1 cellular context compared by ENCODE assay signal in the genomic region with DNA sequence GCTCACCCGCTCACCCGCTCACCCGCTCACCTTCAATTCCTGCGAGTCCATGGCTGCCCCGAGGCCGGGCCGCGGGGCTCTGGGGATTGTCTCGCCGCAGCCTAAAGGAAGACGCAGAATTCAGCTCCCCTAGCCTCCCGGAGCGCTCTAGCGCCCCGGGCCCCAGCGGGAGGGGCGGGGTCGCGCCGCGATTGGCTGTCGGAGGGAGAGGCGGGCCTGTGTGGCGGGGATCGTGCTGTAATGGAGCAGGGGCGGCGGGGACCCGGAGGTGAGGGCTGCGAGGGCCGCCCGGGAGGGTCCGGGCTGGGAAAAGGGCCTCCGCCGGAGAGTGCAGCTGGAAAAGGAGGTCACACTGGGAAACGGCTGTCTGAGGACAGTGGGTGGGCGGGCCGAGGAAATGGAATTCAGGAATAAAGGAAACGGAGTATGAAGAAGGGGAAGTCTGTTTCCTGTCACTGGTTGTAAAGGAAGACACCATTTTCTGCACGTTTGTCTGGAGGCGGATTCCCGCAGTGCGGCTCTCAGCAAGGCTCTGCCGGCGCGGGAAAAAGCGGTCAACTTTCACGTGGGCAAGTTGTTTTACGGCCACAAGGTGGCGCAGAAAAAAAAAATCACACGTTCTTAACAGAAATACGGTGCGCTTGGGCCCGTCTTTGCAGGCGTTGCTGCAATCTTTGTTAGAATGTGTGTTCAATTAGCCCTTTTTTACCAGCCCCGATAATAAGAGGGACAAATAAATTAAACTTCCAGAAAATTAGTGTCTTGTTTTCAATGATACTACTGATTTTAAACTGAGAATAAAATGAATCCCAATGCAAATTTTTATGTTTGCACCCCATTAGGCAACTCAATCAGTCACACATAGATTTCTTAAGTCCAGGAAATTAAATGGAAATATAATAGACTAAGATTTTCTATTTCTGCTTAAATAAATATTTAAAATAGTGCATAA.
TF ChIP-seq lines count a peak whose summit lies in the region.

A gene (minus strand): TSS at position 122 of the 952 bp plus-strand sequence. CDS start 71 bp downstream, at position 51.

TF ChIP-seq in WTC11, 78 proteins besides CTCF, POLR2A, EP300 and RAD21 (continued from another document and continues in another):
- TF ChIP-seq, protein P1, sequence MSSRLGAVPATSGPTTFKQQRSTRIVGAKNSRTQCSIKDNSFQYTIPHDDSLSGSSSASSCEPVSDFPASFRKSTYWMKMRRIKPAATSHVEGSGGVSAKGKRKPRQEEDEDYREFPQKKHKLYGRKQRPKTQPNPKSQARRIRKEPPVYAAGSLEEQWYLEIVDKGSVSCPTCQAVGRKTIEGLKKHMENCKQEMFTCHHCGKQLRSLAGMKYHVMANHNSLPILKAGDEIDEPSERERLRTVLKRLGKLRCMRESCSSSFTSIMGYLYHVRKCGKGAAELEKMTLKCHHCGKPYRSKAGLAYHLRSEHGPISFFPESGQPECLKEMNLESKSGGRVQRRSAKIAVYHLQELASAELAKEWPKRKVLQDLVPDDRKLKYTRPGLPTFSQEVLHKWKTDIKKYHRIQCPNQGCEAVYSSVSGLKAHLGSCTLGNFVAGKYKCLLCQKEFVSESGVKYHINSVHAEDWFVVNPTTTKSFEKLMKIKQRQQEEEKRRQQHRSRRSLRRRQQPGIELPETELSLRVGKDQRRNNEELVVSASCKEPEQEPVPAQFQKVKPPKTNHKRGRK (CRISPR knock-in tag; IDR thresholded peaks at IDR 0.05; ENCODE audit: borderline replicate concordance) = no peak
- TF ChIP-seq, protein P2, sequence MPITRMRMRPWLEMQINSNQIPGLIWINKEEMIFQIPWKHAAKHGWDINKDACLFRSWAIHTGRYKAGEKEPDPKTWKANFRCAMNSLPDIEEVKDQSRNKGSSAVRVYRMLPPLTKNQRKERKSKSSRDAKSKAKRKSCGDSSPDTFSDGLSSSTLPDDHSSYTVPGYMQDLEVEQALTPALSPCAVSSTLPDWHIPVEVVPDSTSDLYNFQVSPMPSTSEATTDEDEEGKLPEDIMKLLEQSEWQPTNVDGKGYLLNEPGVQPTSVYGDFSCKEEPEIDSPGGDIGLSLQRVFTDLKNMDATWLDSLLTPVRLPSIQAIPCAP (CRISPR knock-in tag; IDR thresholded peaks at IDR 0.05) = no peak
- TF ChIP-seq TCF7 (CRISPR knock-in tag; IDR thresholded peaks at IDR 0.05; ENCODE audit: low read depth) = no peak
- peak; percentile 81 for TF ChIP-seq ETV6 (CRISPR knock-in tag; IDR thresholded peaks at IDR 0.05)
- TF ChIP-seq NR1H2 (CRISPR knock-in tag; IDR thresholded peaks at IDR 0.05) = no peak
- peak; percentile 66 for TF ChIP-seq FOXK1 (CRISPR knock-in tag; IDR thresholded peaks at IDR 0.05)
- TF ChIP-seq, protein P3, sequence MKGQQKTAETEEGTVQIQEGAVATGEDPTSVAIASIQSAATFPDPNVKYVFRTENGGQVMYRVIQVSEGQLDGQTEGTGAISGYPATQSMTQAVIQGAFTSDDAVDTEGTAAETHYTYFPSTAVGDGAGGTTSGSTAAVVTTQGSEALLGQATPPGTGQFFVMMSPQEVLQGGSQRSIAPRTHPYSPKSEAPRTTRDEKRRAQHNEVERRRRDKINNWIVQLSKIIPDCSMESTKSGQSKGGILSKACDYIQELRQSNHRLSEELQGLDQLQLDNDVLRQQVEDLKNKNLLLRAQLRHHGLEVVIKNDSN (CRISPR knock-in tag; IDR thresholded peaks at IDR 0.05) = no peak
- TF ChIP-seq, protein P4, sequence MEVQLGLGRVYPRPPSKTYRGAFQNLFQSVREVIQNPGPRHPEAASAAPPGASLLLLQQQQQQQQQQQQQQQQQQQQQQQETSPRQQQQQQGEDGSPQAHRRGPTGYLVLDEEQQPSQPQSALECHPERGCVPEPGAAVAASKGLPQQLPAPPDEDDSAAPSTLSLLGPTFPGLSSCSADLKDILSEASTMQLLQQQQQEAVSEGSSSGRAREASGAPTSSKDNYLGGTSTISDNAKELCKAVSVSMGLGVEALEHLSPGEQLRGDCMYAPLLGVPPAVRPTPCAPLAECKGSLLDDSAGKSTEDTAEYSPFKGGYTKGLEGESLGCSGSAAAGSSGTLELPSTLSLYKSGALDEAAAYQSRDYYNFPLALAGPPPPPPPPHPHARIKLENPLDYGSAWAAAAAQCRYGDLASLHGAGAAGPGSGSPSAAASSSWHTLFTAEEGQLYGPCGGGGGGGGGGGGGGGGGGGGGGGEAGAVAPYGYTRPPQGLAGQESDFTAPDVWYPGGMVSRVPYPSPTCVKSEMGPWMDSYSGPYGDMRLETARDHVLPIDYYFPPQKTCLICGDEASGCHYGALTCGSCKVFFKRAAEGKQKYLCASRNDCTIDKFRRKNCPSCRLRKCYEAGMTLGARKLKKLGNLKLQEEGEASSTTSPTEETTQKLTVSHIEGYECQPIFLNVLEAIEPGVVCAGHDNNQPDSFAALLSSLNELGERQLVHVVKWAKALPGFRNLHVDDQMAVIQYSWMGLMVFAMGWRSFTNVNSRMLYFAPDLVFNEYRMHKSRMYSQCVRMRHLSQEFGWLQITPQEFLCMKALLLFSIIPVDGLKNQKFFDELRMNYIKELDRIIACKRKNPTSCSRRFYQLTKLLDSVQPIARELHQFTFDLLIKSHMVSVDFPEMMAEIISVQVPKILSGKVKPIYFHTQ (CRISPR knock-in tag; IDR thresholded peaks at IDR 0.05) = no peak
- no peak for TF ChIP-seq ZNF671 (CRISPR knock-in tag; IDR thresholded peaks at IDR 0.05)
- TF ChIP-seq, protein P5, sequence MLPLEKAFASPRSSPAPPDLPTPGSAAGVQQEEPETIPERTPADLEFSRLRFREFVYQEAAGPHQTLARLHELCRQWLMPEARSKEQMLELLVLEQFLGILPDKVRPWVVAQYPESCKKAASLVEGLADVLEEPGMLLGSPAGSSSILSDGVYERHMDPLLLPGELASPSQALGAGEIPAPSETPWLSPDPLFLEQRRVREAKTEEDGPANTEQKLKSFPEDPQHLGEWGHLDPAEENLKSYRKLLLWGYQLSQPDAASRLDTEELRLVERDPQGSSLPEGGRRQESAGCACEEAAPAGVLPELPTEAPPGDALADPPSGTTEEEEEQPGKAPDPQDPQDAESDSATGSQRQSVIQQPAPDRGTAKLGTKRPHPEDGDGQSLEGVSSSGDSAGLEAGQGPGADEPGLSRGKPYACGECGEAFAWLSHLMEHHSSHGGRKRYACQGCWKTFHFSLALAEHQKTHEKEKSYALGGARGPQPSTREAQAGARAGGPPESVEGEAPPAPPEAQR (CRISPR knock-in tag; IDR thresholded peaks at IDR 0.05) = no peak
- TF ChIP-seq, protein P6, sequence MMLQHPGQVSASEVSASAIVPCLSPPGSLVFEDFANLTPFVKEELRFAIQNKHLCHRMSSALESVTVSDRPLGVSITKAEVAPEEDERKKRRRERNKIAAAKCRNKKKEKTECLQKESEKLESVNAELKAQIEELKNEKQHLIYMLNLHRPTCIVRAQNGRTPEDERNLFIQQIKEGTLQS (CRISPR knock-in tag; conservative IDR thresholded peaks at IDR 0.05) = no peak
- TF ChIP-seq, protein P7, sequence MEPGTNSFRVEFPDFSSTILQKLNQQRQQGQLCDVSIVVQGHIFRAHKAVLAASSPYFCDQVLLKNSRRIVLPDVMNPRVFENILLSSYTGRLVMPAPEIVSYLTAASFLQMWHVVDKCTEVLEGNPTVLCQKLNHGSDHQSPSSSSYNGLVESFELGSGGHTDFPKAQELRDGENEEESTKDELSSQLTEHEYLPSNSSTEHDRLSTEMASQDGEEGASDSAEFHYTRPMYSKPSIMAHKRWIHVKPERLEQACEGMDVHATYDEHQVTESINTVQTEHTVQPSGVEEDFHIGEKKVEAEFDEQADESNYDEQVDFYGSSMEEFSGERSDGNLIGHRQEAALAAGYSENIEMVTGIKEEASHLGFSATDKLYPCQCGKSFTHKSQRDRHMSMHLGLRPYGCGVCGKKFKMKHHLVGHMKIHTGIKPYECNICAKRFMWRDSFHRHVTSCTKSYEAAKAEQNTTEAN (CRISPR knock-in tag; IDR thresholded peaks at IDR 0.05) = no peak; the same call in 1 of the 2 replicates
- TF ChIP-seq SP1 (CRISPR knock-in tag; conservative IDR thresholded peaks at IDR 0.05) = peak; percentile 92
- TF ChIP-seq RELA (CRISPR knock-in tag; IDR thresholded peaks at IDR 0.05; ENCODE audit: borderline replicate concordance) = no peak
- TF ChIP-seq FOXP1 (CRISPR knock-in tag; IDR thresholded peaks at IDR 0.05; ENCODE audit: borderline replicate concordance) = no peak; the same call in 1 of the 2 replicates
- TF ChIP-seq KAT7 (CRISPR knock-in tag; IDR thresholded peaks at IDR 0.05; ENCODE audit: borderline replicate concordance) = no peak; the same call in 1 of the 2 replicates
- TF ChIP-seq, protein P8, sequence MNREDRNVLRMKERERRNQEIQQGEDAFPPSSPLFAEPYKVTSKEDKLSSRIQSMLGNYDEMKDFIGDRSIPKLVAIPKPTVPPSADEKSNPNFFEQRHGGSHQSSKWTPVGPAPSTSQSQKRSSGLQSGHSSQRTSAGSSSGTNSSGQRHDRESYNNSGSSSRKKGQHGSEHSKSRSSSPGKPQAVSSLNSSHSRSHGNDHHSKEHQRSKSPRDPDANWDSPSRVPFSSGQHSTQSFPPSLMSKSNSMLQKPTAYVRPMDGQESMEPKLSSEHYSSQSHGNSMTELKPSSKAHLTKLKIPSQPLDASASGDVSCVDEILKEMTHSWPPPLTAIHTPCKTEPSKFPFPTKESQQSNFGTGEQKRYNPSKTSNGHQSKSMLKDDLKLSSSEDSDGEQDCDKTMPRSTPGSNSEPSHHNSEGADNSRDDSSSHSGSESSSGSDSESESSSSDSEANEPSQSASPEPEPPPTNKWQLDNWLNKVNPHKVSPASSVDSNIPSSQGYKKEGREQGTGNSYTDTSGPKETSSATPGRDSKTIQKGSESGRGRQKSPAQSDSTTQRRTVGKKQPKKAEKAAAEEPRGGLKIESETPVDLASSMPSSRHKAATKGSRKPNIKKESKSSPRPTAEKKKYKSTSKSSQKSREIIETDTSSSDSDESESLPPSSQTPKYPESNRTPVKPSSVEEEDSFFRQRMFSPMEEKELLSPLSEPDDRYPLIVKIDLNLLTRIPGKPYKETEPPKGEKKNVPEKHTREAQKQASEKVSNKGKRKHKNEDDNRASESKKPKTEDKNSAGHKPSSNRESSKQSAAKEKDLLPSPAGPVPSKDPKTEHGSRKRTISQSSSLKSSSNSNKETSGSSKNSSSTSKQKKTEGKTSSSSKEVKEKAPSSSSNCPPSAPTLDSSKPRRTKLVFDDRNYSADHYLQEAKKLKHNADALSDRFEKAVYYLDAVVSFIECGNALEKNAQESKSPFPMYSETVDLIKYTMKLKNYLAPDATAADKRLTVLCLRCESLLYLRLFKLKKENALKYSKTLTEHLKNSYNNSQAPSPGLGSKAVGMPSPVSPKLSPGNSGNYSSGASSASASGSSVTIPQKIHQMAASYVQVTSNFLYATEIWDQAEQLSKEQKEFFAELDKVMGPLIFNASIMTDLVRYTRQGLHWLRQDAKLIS (CRISPR knock-in tag; IDR thresholded peaks at IDR 0.05; ENCODE audit: borderline replicate concordance) = peak; percentile 28; the same call in 1 of the 2 replicates
- TF ChIP-seq TP53 (CRISPR knock-in tag; IDR thresholded peaks at IDR 0.05) = peak; percentile 54; the same call in 1 of the 2 replicates
- TF ChIP-seq, protein P9, sequence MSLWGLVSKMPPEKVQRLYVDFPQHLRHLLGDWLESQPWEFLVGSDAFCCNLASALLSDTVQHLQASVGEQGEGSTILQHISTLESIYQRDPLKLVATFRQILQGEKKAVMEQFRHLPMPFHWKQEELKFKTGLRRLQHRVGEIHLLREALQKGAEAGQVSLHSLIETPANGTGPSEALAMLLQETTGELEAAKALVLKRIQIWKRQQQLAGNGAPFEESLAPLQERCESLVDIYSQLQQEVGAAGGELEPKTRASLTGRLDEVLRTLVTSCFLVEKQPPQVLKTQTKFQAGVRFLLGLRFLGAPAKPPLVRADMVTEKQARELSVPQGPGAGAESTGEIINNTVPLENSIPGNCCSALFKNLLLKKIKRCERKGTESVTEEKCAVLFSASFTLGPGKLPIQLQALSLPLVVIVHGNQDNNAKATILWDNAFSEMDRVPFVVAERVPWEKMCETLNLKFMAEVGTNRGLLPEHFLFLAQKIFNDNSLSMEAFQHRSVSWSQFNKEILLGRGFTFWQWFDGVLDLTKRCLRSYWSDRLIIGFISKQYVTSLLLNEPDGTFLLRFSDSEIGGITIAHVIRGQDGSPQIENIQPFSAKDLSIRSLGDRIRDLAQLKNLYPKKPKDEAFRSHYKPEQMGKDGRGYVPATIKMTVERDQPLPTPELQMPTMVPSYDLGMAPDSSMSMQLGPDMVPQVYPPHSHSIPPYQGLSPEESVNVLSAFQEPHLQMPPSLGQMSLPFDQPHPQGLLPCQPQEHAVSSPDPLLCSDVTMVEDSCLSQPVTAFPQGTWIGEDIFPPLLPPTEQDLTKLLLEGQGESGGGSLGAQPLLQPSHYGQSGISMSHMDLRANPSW (CRISPR knock-in tag; conservative IDR thresholded peaks at IDR 0.05; ENCODE audit: low read depth) = no peak
- TF ChIP-seq, protein P10, sequence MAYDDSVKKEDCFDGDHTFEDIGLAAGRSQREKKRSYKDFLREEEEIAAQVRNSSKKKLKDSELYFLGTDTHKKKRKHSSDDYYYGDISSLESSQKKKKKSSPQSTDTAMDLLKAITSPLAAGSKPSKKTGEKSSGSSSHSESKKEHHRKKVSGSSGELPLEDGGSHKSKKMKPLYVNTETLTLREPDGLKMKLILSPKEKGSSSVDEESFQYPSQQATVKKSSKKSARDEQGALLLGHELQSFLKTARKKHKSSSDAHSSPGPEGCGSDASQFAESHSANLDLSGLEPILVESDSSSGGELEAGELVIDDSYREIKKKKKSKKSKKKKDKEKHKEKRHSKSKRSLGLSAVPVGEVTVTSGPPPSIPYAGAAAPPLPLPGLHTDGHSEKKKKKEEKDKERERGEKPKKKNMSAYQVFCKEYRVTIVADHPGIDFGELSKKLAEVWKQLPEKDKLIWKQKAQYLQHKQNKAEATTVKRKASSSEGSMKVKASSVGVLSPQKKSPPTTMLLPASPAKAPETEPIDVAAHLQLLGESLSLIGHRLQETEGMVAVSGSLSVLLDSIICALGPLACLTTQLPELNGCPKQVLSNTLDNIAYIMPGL (CRISPR knock-in tag; IDR thresholded peaks at IDR 0.05) = peak; percentile 84
- TF ChIP-seq FOXJ3 (CRISPR knock-in tag; IDR thresholded peaks at IDR 0.05; ENCODE audit: borderline replicate concordance) = 0 out of 2 replicates have a peak, but pooled peaks have one; percentile 13
- no peak for TF ChIP-seq GRHL2 (CRISPR knock-in tag; IDR thresholded peaks at IDR 0.05; ENCODE audit: insufficient replicate concordance, severe bottlenecking)
- TF ChIP-seq, protein P11, sequence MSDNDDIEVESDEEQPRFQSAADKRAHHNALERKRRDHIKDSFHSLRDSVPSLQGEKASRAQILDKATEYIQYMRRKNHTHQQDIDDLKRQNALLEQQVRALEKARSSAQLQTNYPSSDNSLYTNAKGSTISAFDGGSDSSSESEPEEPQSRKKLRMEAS (CRISPR knock-in tag; IDR thresholded peaks at IDR 0.05) = peak; percentile 85; the same call in 1 of the 2 replicates
- TF ChIP-seq, protein P12, sequence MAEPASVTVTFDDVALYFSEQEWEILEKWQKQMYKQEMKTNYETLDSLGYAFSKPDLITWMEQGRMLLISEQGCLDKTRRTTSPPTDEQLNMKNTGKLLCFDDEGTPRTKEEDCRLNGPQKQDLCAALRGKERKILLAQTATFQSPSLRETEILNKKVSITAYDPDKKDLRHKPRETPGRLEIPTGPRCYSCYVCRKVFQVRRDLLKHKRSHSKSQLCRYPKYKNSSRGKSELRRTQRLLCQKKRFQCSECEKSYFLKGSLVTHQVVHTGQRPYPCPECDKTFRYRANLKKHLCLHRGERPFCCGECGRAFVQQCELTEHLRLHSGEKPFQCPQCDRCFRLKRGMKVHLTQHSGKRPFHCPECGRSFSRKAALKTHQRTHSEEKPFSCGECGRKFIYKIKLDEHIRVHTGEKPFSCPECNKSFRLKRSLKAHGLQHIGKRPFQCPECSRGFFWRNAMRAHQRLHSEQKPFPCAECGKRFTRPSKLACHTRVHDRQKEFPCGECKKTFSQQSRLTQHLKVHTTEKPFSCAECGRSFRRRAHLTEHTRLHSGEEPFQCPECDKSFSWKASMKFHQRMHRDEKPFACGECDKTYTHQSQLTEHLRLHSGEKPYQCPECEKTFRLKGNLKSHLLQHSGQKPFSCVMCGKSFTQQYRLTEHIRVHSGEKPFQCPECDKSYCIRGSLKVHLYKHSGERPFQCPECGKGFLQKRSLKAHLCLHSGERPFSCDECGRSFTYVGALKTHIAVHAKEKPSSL (CRISPR knock-in tag; conservative IDR thresholded peaks at IDR 0.05) = no peak
- TF ChIP-seq NR2C2 (CRISPR knock-in tag; IDR thresholded peaks at IDR 0.05) = no peak; the same call in 1 of the 2 replicates
- peak; percentile 89 for TF ChIP-seq ZNF423 (CRISPR knock-in tag; IDR thresholded peaks at IDR 0.05)
- no peak for TF ChIP-seq ZNF396 (CRISPR knock-in tag; IDR thresholded peaks at IDR 0.05; ENCODE audit: borderline replicate concordance)
- TF ChIP-seq EMX1 (CRISPR knock-in tag; IDR thresholded peaks at IDR 0.05) = no peak
